ENCODE assay signal across 12 cellular contexts in genomic region chr2:7011376-7012083, GRCh38.
DNase-seq lines count a peak whose midpoint lies in the region; ATAC-seq, FAIRE-seq and TF ChIP-seq lines count a peak whose summit lies in the region.
"Had no signal": no experiment of that assay in that cellular context is flagged by ENCODE, and none has a peak within 500 bp of the region (broad histone marks: within the 10 kb centered on the region; RNA-seq: fewer than 3 reads in every experiment).

No MANE protein-coding gene starts in this region.

- H3K9me1 ChIP-seq in keratinocyte (ENCODE audit: control insufficient read depth, extremely low read depth, insufficient read depth, low read length), result no peaks in the 10 kb centered on the region

- H3K4me1 ChIP-seq in A673 (ENCODE audit: insufficient read depth, low read length, poor library complexity, severe bottlenecking), result peaks cover 6% of the 10 kb centered on the region
- H3K4me1 ChIP-seq in keratinocyte (ENCODE audit: control insufficient read depth, extremely low read depth, insufficient read depth, low read length), result no peaks in the 10 kb centered on the region
- peaks cover 18 to 44% of the 10 kb centered on the region in 2 donors for H3K4me1 ChIP-seq in left lung

- H3K27ac ChIP-seq in A673 (ENCODE audit: low read depth, low read length, poor library complexity, severe bottlenecking), result no peak overlapping the region
- peak overlapping the region; percentile 19 for H3K27ac ChIP-seq in adipose tissue (ENCODE audit: low read depth, low read length)
- no peak overlapping the region for H3K27ac ChIP-seq in keratinocyte (ENCODE audit: control insufficient read depth, insufficient read depth, low read length)
- no peak overlapping the region for H3K27ac ChIP-seq in left lung

- no peak overlapping the region for H2AFZ ChIP-seq in keratinocyte (ENCODE audit: control insufficient read depth, low read length)

- 77 to 93% (median 83%) methylated on average over 7 of the region's 7 CpGs for WGBS in adipose tissue, 3 donors

- intact Hi-C loops in A673 (cut with micrococcal nuclease; ENCODE audit: unreplicated experiment) (no loop called here), left lung (cut with DNase I) (no loop called here)

- no peak overlapping the region for H3K4me2 ChIP-seq in keratinocyte (ENCODE audit: control insufficient read depth, extremely low read depth, insufficient read depth, low read depth, low read length)

- H3K36me3 ChIP-seq in A673 (ENCODE audit: insufficient read depth, low read length, poor library complexity, severe bottlenecking), result no peaks in the 10 kb centered on the region
- no peaks in the 10 kb centered on the region for H3K36me3 ChIP-seq in keratinocyte (ENCODE audit: control insufficient read depth in 2 of 2, extremely low read depth in 1 of 2, insufficient read depth in 2 of 2, low read length in 2 of 2)
- no peaks in the 10 kb centered on the region for H3K36me3 ChIP-seq in left lung

- H3K9me3 ChIP-seq in A673 (ENCODE audit: low read depth, low read length, poor library complexity, severe bottlenecking) (no peaks in the 10 kb centered on the region), keratinocyte (ENCODE audit: control insufficient read depth, low read depth, low read length) (no peaks in the 10 kb centered on the region), left lung (no peaks in the 10 kb centered on the region)

- DNase-seq in A673 (ENCODE audit: low spot score) (peak; percentile 56), GM04503 (ENCODE audit: low read depth) (peak; percentile 32), keratinocyte (ENCODE audit: low read depth, low spot score) (peak; percentile 26), left lung (no peak), NCI-H1417 treated with DMSO at 0.1 percent for 48 hours (lab: John Stamatoyannopoulos, UW) (no peak)
- DNase-seq: effector memory CD4-positive, alpha-beta T cell; IMR-90; NCI-H2227 treated with DMSO at 0.1 percent for 48 hours; T-helper 1 cell had no signal

- CTCF ChIA-PET in A673 (lab: Charles Lee), result no interaction called here

- no TSS peak for BruUV-seq in A673 (replicated peaks; lab: Mats Ljungman, UMichigan)

- POLR2A ChIA-PET in A673 (lab: Charles Lee; ENCODE audit: low non-redundant PET), result interaction anchor here (0.6 kb wide), 1 partner anchor 1735 kb away, joined by 3 read pairs; no protein-coding TSS in a partner anchor

- H3K27me3 ChIP-seq in A673 (replicated peaks; ENCODE audit: insufficient read depth, low read depth, low read length, poor library complexity), result no peaks in the 10 kb centered on the region
- H3K27me3 ChIP-seq in keratinocyte (ENCODE audit: control insufficient read depth, extremely low read depth, insufficient read depth, low read length), result no peaks in the 10 kb centered on the region
- H3K27me3 ChIP-seq in left lung, result no peaks in the 10 kb centered on the region

- dilution Hi-C loops in keratinocyte (cut with MboI; ENCODE audit: extremely low pct_ligation_motif_present, low sequenced_read_pairs), result no loop called here

- H4K20me1 ChIP-seq in keratinocyte (ENCODE audit: control insufficient read depth, extremely low read depth, insufficient read depth, low read length), result no peaks in the 10 kb centered on the region

- FAIRE-seq in keratinocyte (lab: Jason Lieb, UNC), result no peak

- H3K4me3 ChIP-seq in A673 (ENCODE audit: low read depth, low read length, poor library complexity, severe bottlenecking) (no peak overlapping the region), keratinocyte (ENCODE audit: control insufficient read depth in 2 of 3, extremely low read depth in 1 of 3, insufficient read depth in 2 of 3, low read depth in 1 of 3, low read length in 3 of 3) (no peak overlapping the region), left lung (no peak overlapping the region)

- no peak overlapping the region for H3K9ac ChIP-seq in keratinocyte (ENCODE audit: control insufficient read depth, extremely low read depth, insufficient read depth, low read length)

- no peaks in the 10 kb centered on the region for H3K79me2 ChIP-seq in keratinocyte (ENCODE audit: control insufficient read depth, insufficient read depth, low read length)

- TF ChIP-seq CTCF in A673 (conservative IDR thresholded peaks at IDR 0.05; ENCODE audit: low read depth, low read length) (no peak), keratinocyte (optimal IDR thresholded peaks at IDR 0.05 in 1 of 3, IDR thresholded peaks at IDR 0.05 in 1 of 3, conservative IDR thresholded peaks at IDR 0.05 in 1 of 3; ENCODE audit: extremely low read depth in 1 of 3, insufficient read depth in 2 of 3, low read length in 3 of 3) (no peak), left lung (IDR thresholded peaks at IDR 0.05) (no peak)

- no peak for ATAC-seq in left lung
- no peak for ATAC-seq in GM19467 (IDR thresholded peaks at IDR 0.05; ENCODE audit: unreplicated experiment)
- ATAC-seq in GM19351 (IDR thresholded peaks at IDR 0.05; ENCODE audit: unreplicated experiment), result no peak

Comparison
In these comparisons a context has a peak if more than half of its experiments do, and no peak if none do; other contexts are left out.
1. DNase-seq: peak in A673 (single experiment), GM04503 (single experiment) and keratinocyte (single experiment); none in left lung (0 of 2) and NCI-H1417 treated with DMSO at 0.1 percent for 48 hours (single experiment).